Comparison of ENCODE assay signal across 1 cellular context in genomic region chr19:5870986-5871394, GRCh38.
A peak's percentile ranks its signal among the peaks of the same experiment; 100 is the strongest.
TF ChIP-seq lines count a peak whose summit lies in the region.

No MANE protein-coding gene starts in this region.

TF ChIP-seq in HepG2, 621 proteins besides CTCF, POLR2A, EP300 and RAD21 (continued from another document and continues in another):
- TF ChIP-seq ZBTB44 (CRISPR knock-in tag; IDR thresholded peaks at IDR 0.05): peak; percentile 73; the same call in 1 of the 2 replicates
- TF ChIP-seq ZNF75D (CRISPR knock-in tag; IDR thresholded peaks at IDR 0.05; ENCODE audit: borderline replicate concordance): no peak
- TF ChIP-seq ZNF746 (CRISPR knock-in tag; IDR thresholded peaks at IDR 0.05): peak; percentile 98
- peak; percentile 97 for TF ChIP-seq ZBTB34 (CRISPR knock-in tag; IDR thresholded peaks at IDR 0.05)
- TF ChIP-seq ZNF574 (CRISPR knock-in tag; IDR thresholded peaks at IDR 0.05): peak; percentile 83
- no peak for TF ChIP-seq MXD1 (CRISPR knock-in tag; IDR thresholded peaks at IDR 0.05)
- TF ChIP-seq ZNF513 (CRISPR knock-in tag; conservative IDR thresholded peaks at IDR 0.05): no peak
- TF ChIP-seq FOXP4 (CRISPR knock-in tag; IDR thresholded peaks at IDR 0.05): peak; percentile 98
- no peak for TF ChIP-seq NPAS2 (CRISPR knock-in tag; IDR thresholded peaks at IDR 0.05; ENCODE audit: borderline replicate concordance)
- no peak for TF ChIP-seq ZNF260 (CRISPR knock-in tag; IDR thresholded peaks at IDR 0.05; ENCODE audit: borderline replicate concordance, low read depth)
- peak; percentile 95 for TF ChIP-seq ZKSCAN8 (CRISPR knock-in tag; IDR thresholded peaks at IDR 0.05; ENCODE audit: borderline replicate concordance)
- no peak for TF ChIP-seq PLSCR1 (CRISPR knock-in tag; IDR thresholded peaks at IDR 0.05; ENCODE audit: borderline replicate concordance)
- peak; percentile 90 for TF ChIP-seq ISL2 (CRISPR knock-in tag; IDR thresholded peaks at IDR 0.05)
- no peak for TF ChIP-seq SNAI1 (CRISPR knock-in tag; IDR thresholded peaks at IDR 0.05; ENCODE audit: borderline replicate concordance)
- TF ChIP-seq MTF2 (CRISPR knock-in tag; IDR thresholded peaks at IDR 0.05; ENCODE audit: borderline replicate concordance): no peak
- TF ChIP-seq FOXP1 (IDR thresholded peaks at IDR 0.05): peak; percentile 56; the same call in 1 of the 2 replicates
- peak; percentile 90 for TF ChIP-seq FOXP1 (CRISPR knock-in tag; IDR thresholded peaks at IDR 0.05)
- no peak for TF ChIP-seq TCF12 (IDR thresholded peaks at IDR 0.05)
- TF ChIP-seq TCF12 (CRISPR knock-in tag; IDR thresholded peaks at IDR 0.05): peak; percentile 72
- no peak for TF ChIP-seq ZNF207 (IDR thresholded peaks at IDR 0.05; ENCODE audit: borderline replicate concordance)
- no peak for TF ChIP-seq ZBTB40 (IDR thresholded peaks at IDR 0.05)
- TF ChIP-seq ZBTB40 (CRISPR knock-in tag; IDR thresholded peaks at IDR 0.05): no peak; the same call in 1 of the 2 replicates
- no peak; the same call in 1 of the 2 replicates for TF ChIP-seq GZF1 (CRISPR knock-in tag; IDR thresholded peaks at IDR 0.05)
- TF ChIP-seq PATZ1 (CRISPR knock-in tag; IDR thresholded peaks at IDR 0.05): peak; percentile 90
- peak; percentile 72; the same call in 1 of the 2 replicates for TF ChIP-seq TSC22D2 (CRISPR knock-in tag; IDR thresholded peaks at IDR 0.05; ENCODE audit: borderline replicate concordance)
- TF ChIP-seq ZNF629 (CRISPR knock-in tag; conservative IDR thresholded peaks at IDR 0.05): peak; percentile 96
- TF ChIP-seq HOXA7 (CRISPR knock-in tag; IDR thresholded peaks at IDR 0.05): no peak
- no peak; the same call in 1 of the 2 replicates for TF ChIP-seq ZNF329 (CRISPR knock-in tag; IDR thresholded peaks at IDR 0.05; ENCODE audit: low read depth)
- TF ChIP-seq RAD51 (IDR thresholded peaks at IDR 0.05; ENCODE audit: borderline replicate concordance): no peak
- TF ChIP-seq TRIM24 (CRISPR knock-in tag; IDR thresholded peaks at IDR 0.05): peak; percentile 93
- no peak for TF ChIP-seq GPBP1L1 (CRISPR knock-in tag; IDR thresholded peaks at IDR 0.05)
- TF ChIP-seq ZNF652 (CRISPR knock-in tag; IDR thresholded peaks at IDR 0.05; ENCODE audit: borderline replicate concordance, low read depth): no peak; the same call in 1 of the 2 replicates
- TF ChIP-seq ZSCAN22 (CRISPR knock-in tag; IDR thresholded peaks at IDR 0.05): no peak
- peak; percentile 94 for TF ChIP-seq ZNF878 (CRISPR knock-in tag; IDR thresholded peaks at IDR 0.05)
- TF ChIP-seq ZNF501 (CRISPR knock-in tag; IDR thresholded peaks at IDR 0.05): peak; percentile 84
